In the genomic region with DNA sequence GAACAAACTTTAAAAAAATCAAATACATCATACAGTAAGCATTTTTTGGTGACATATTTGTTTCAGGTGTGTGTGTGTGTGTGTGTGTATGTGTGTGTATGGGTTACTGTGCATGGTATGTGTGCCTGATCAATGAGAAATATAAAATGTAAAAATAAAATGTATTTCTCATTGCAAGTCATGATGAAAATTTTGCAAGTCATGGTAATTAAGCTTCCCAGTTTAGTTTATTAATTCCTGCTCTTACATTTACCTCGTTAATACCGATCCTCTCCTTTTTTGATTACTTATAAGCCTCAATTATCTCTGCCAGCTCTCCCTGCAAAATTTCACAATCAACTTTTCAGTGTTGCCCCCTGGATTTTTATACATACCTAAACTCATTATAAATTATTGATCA, we compare ENCODE assay signal across 36 cellular contexts.
DNase-seq lines count a peak whose midpoint lies in the region; ATAC-seq, FAIRE-seq and TF ChIP-seq lines count a peak whose summit lies in the region.
"Had no signal": no experiment of that assay in that cellular context is flagged by ENCODE, and none has a peak within 500 bp of the region (broad histone marks: within the 10 kb centered on the region; RNA-seq: fewer than 3 reads in every experiment).

No MANE protein-coding gene starts in this region.

- no peak overlapping the region for H4K8ac ChIP-seq in IMR-90 (ENCODE audit: low read depth in 2 of 2, low read length in 2 of 2)

- TF ChIP-seq RAD21 in HepG2 (CRISPR knock-in tag; IDR thresholded peaks at IDR 0.05) (no peak), A549 (conservative IDR thresholded peaks at IDR 0.05 in 1 of 2, IDR thresholded peaks at IDR 0.05 in 1 of 2) (no peak), IMR-90 (IDR thresholded peaks at IDR 0.05; ENCODE audit: low read length) (no peak), K562 (CRISPR knock-in tag; conservative IDR thresholded peaks at IDR 0.05 in 1 of 2, IDR thresholded peaks at IDR 0.05 in 1 of 2) (no peak)

- H2AFZ ChIP-seq in HepG2 (ENCODE audit: low read length) (no peak overlapping the region), IMR-90 (replicated peaks; ENCODE audit: low read length, poor library complexity) (no peak overlapping the region), K562 (ENCODE audit: low read depth, low read length) (no peak overlapping the region), PC-9 (no peak overlapping the region)

- TF ChIP-seq EP300 in HepG2 (IDR thresholded peaks at IDR 0.05; ENCODE audit: low read depth in 2 of 2, low read length in 2 of 2) = no peak
- TF ChIP-seq EP300 in HepG2 (CRISPR knock-in tag; IDR thresholded peaks at IDR 0.05; ENCODE audit: borderline replicate concordance) = no peak
- no peak for TF ChIP-seq EP300 in A549 (IDR thresholded peaks at IDR 0.05)
- no peak for TF ChIP-seq EP300 in K562 (IDR thresholded peaks at IDR 0.05; ENCODE audit: low read length)

- no peak overlapping the region for H3K4ac ChIP-seq in IMR-90 (ENCODE audit: low read depth, low read length)

- H3K27me3 ChIP-seq in HepG2 (ENCODE audit: control insufficient read depth in 1 of 2, insufficient read depth in 2 of 2, low read length in 2 of 2) (no peaks in the 10 kb centered on the region), right lobe of liver (no peaks in the 10 kb centered on the region), IMR-90 (ENCODE audit: control insufficient read depth, insufficient read depth, low read length) (no peaks in the 10 kb centered on the region), K562 (ENCODE audit: control insufficient read depth in 2 of 2, insufficient read depth in 2 of 2, low read length in 2 of 2) (no peaks in the 10 kb centered on the region), PC-9 (ENCODE audit: insufficient read depth, low read depth) (no peaks in the 10 kb centered on the region), SJCRH30 (no peaks in the 10 kb centered on the region)
- H3K27me3 ChIP-seq: BE2C; BLaER1; BLaER1 treated with 17β-estradiol and CSF1 and Interleukin-3, amounts not matched to agents 10 nM and 100 nM had no signal

- no peak for ATAC-seq in HepG2
- no peak for ATAC-seq in right lobe of liver
- no peak for ATAC-seq in A549
- ATAC-seq in IMR-90 (ENCODE audit: low read depth) = no peak
- no peak for ATAC-seq in K562
- ATAC-seq in stimulated activated memory B cell treated with anti-CD40 and anti-IgM and Interleukin-4, amounts not matched to agents 10 μg/mL and 1 μg/mL and 100 μg/mL, for 72 hours = no peak
- ATAC-seq: CD8-positive, alpha-beta T cell had no signal

- no peak overlapping the region for H3K14ac ChIP-seq in IMR-90 (replicated peaks; ENCODE audit: low read depth, low read length)

- in situ Hi-C loops in HepG2 (cut with HindIII; ENCODE audit: extremely low pct_ligation_motif_present, low pct_unique_long_range_greater_than_20kb) (no loop called here), IMR-90 (cut with MboI; ENCODE audit: low sequenced_read_pairs) (no loop called here), K562 (cut with MboI) (no loop called here)

- H4K20me1 ChIP-seq in HepG2 (ENCODE audit: insufficient read depth, low read length) = no peaks in the 10 kb centered on the region
- H4K20me1 ChIP-seq in IMR-90 (ENCODE audit: insufficient read depth, low read length) = no peaks in the 10 kb centered on the region
- H4K20me1 ChIP-seq in K562 (replicated peaks; ENCODE audit: control insufficient read depth, insufficient read depth, low read length) = no peaks in the 10 kb centered on the region
- H4K20me1 ChIP-seq in PC-9 (ENCODE audit: insufficient read depth) = no peaks in the 10 kb centered on the region
- H4K20me1 ChIP-seq: BLaER1; BLaER1 treated with 17β-estradiol and CSF1 and Interleukin-3, amounts not matched to agents 10 nM and 100 nM had no signal

- no peak overlapping the region for H3K18ac ChIP-seq in IMR-90 (ENCODE audit: low read depth, low read length)

- H3K79me1 ChIP-seq in IMR-90 (ENCODE audit: low read depth in 1 of 2, low read length in 2 of 2) = no peaks in the 10 kb centered on the region

- no peak overlapping the region for H3K4me2 ChIP-seq in HepG2 (ENCODE audit: low read depth, low read length)
- no peak overlapping the region for H3K4me2 ChIP-seq in A549
- H3K4me2 ChIP-seq in IMR-90 (ENCODE audit: low read depth, low read length) = no peak overlapping the region
- no peak overlapping the region for H3K4me2 ChIP-seq in K562 (ENCODE audit: insufficient read depth, low read length)
- H3K4me2 ChIP-seq in PC-9 = no peak overlapping the region
- H3K4me2 ChIP-seq: BLaER1; BLaER1 treated with 17β-estradiol and CSF1 and Interleukin-3, amounts not matched to agents 10 nM and 100 nM had no signal

- no peaks in the 10 kb centered on the region for H3K9me1 ChIP-seq in IMR-90 (ENCODE audit: insufficient read depth, low read length)
- no peaks in the 10 kb centered on the region for H3K9me1 ChIP-seq in K562 (ENCODE audit: control insufficient read depth, insufficient read depth, low read length)

- H3F3A ChIP-seq in PC-9 (ENCODE audit: insufficient read depth, low read depth) = no peaks in the 10 kb centered on the region

- H3K4me3 ChIP-seq in HepG2 (replicated peaks in 1 of 3; ENCODE audit: insufficient read depth in 1 of 3, low read depth in 2 of 3, low read length in 3 of 3) = no peak overlapping the region
- no peak overlapping the region for H3K4me3 ChIP-seq in right lobe of liver
- H3K4me3 ChIP-seq in A549 = no peak overlapping the region
- H3K4me3 ChIP-seq in IMR-90 (ENCODE audit: insufficient read depth, low read depth, low read length) = no peak overlapping the region
- no peak overlapping the region for H3K4me3 ChIP-seq in K562
- no peak overlapping the region for H3K4me3 ChIP-seq in PC-9
- no peak overlapping the region for H3K4me3 ChIP-seq in SJCRH30
- H3K4me3 ChIP-seq: BLaER1; BLaER1 treated with 17β-estradiol and CSF1 and Interleukin-3, amounts not matched to agents 10 nM and 100 nM had no signal

- no peak overlapping the region for H2BK120ac ChIP-seq in IMR-90 (ENCODE audit: low read depth, low read length)

- no peak for TF ChIP-seq POLR2A in HepG2 (IDR thresholded peaks at IDR 0.05; ENCODE audit: insufficient read depth in 1 of 2, low read depth in 2 of 2, low read length in 2 of 2)
- no peak for TF ChIP-seq POLR2A in right lobe of liver (IDR thresholded peaks at IDR 0.05)
- TF ChIP-seq POLR2A in A549 (IDR thresholded peaks at IDR 0.05; ENCODE audit: low read length) = no peak
- TF ChIP-seq POLR2A in IMR-90 (IDR thresholded peaks at IDR 0.05; ENCODE audit: low read depth, low read length) = no peak
- TF ChIP-seq POLR2A in K562 (conservative IDR thresholded peaks at IDR 0.05) = no peak

- dilution Hi-C loops in IMR-90 (cut with HindIII; ENCODE audit: low sequenced_read_pairs, unreplicated experiment) = no loop called here

- no peak for DNase-seq in HepG2 (ENCODE audit: low spot score)
- DNase-seq in right lobe of liver = no peak
- no peak for DNase-seq in A549 (ENCODE audit: low read depth in 1 of 2, low spot score in 1 of 2)
- DNase-seq in IMR-90 = no peak
- no peak for DNase-seq in K562 (ENCODE audit: extremely low read depth in 1 of 4, low spot score in 3 of 4)
- DNase-seq in PC-9 = no peak
- DNase-seq in SJCRH30 = no peak
- DNase-seq: 8988T; ACHN; AML-193; BE2C; C1 segment of cervical spinal cord; Caco-2; Calu3; CD4-positive, alpha-beta memory T cell; CD4-positive, alpha-beta T cell; CD4-positive, CD25-positive, alpha-beta regulatory T cell; CD8-positive, alpha-beta memory T cell; CD8-positive, alpha-beta T cell; COR-L47; DMS 273 treated with DMSO at 0.1 percent for 48 hours; DMS153; DMS53; DMS79; DMS79 treated with DMSO at 0.1 percent for 48 hours; DND-41; EL had no signal

- H2BK5ac ChIP-seq in IMR-90 (ENCODE audit: low read depth, low read length, poor library complexity, severe bottlenecking) = no peak overlapping the region

- peaks cover 4% of the 10 kb centered on the region for H3K9me3 Mint-ChIP-seq in stimulated activated memory B cell treated with anti-CD40 and anti-IgM and Interleukin-4, amounts not matched to agents 10 μg/mL and 1 μg/mL and 100 μg/mL, for 72 hours

- H3K4me1 ChIP-seq in HepG2 (ENCODE audit: insufficient read depth, low read length) = no peaks in the 10 kb centered on the region
- no peaks in the 10 kb centered on the region for H3K4me1 ChIP-seq in right lobe of liver
- no peaks in the 10 kb centered on the region for H3K4me1 ChIP-seq in A549
- H3K4me1 ChIP-seq in IMR-90 (ENCODE audit: control insufficient read depth, insufficient read depth, low read length) = no peaks in the 10 kb centered on the region
- H3K4me1 ChIP-seq in K562 (replicated peaks in 1 of 2; ENCODE audit: control insufficient read depth in 2 of 2, insufficient read depth in 2 of 2, low read length in 2 of 2) = no peaks in the 10 kb centered on the region
- no peaks in the 10 kb centered on the region for H3K4me1 ChIP-seq in PC-9 (replicated peaks; ENCODE audit: insufficient read depth)
- H3K4me1 ChIP-seq in SJCRH30 = no peaks in the 10 kb centered on the region
- H3K4me1 ChIP-seq: BE2C; BLaER1; BLaER1 treated with 17β-estradiol and CSF1 and Interleukin-3, amounts not matched to agents 10 nM and 100 nM; Caco-2 had no signal

- no peak overlapping the region for H2AK9ac ChIP-seq in IMR-90 (replicated peaks; ENCODE audit: low read depth, low read length, poor library complexity)

- H3K9me2 ChIP-seq in PC-9 (ENCODE audit: insufficient read depth) = no peaks in the 10 kb centered on the region

- WGBS in HepG2 (ENCODE audit: low lambda C conversion rate) = 4% methylated on average over 2 of the region's 2 CpGs
- WGBS in right lobe of liver (ENCODE audit: insufficient coverage, low coverage, low lambda C conversion rate, missing lambda C conversion rate) = 71% methylated on average over 2 of the region's 2 CpGs
- 8% methylated on average over 2 of the region's 2 CpGs for WGBS in A549 (ENCODE audit: missing lambda C conversion rate)
- WGBS in IMR-90 (ENCODE audit: extremely low coverage in 2 of 2, insufficient read length in 1 of 2), 2 experiments = no CpG with 5 or more reads among the region's 2 CpGs
- WGBS in K562 (ENCODE audit: insufficient coverage, low coverage, missing lambda C conversion rate) = 3% methylated on average over 2 of the region's 2 CpGs

- H2AK5ac ChIP-seq in IMR-90 (ENCODE audit: low read depth, low read length) = no peak overlapping the region

- no peaks in the 10 kb centered on the region for H3K4me1 Mint-ChIP-seq in stimulated activated memory B cell treated with anti-CD40 and anti-IgM and Interleukin-4, amounts not matched to agents 10 μg/mL and 1 μg/mL and 100 μg/mL, for 72 hours
- H3K4me1 Mint-ChIP-seq: B cell; CD14-positive monocyte; CD4-positive, alpha-beta memory T cell; CD4-positive, CD25-positive, alpha-beta regulatory T cell; CD8-positive, alpha-beta memory T cell had no signal

- no peak overlapping the region for H2BK15ac ChIP-seq in IMR-90 (ENCODE audit: low read depth, low read length)

- no peak overlapping the region for H3K23ac ChIP-seq in IMR-90 (ENCODE audit: low read depth, low read length)

- no peak overlapping the region for H4K91ac ChIP-seq in IMR-90 (ENCODE audit: insufficient read depth, low read depth, low read length)

- H3K36me3 Mint-ChIP-seq in stimulated activated memory B cell treated with anti-CD40 and anti-IgM and Interleukin-4, amounts not matched to agents 10 μg/mL and 1 μg/mL and 100 μg/mL, for 72 hours = no peaks in the 10 kb centered on the region
- H3K36me3 Mint-ChIP-seq: CD14-positive monocyte; CD4-positive, alpha-beta memory T cell; CD4-positive, CD25-positive, alpha-beta regulatory T cell; CD8-positive, alpha-beta memory T cell; CD8-positive, alpha-beta T cell had no signal

- no peaks in the 10 kb centered on the region for H3K27me3 Mint-ChIP-seq in stimulated activated memory B cell treated with anti-CD40 and anti-IgM and Interleukin-4, amounts not matched to agents 10 μg/mL and 1 μg/mL and 100 μg/mL, for 72 hours
- H3K27me3 Mint-ChIP-seq: B cell; CD4-positive, alpha-beta memory T cell; CD4-positive, alpha-beta T cell; CD4-positive, CD25-positive, alpha-beta regulatory T cell; CD8-positive, alpha-beta memory T cell had no signal

- H2BK20ac ChIP-seq in IMR-90 (ENCODE audit: low read depth, low read length) = no peak overlapping the region

- no peak overlapping the region for H3K4me3 Mint-ChIP-seq in stimulated activated memory B cell treated with anti-CD40 and anti-IgM and Interleukin-4, amounts not matched to agents 10 μg/mL and 1 μg/mL and 100 μg/mL, for 72 hours
- H3K4me3 Mint-ChIP-seq: B cell; CD14-positive monocyte; CD4-positive, alpha-beta memory T cell; CD4-positive, alpha-beta T cell; CD4-positive, CD25-positive, alpha-beta regulatory T cell; CD8-positive, alpha-beta memory T cell; CD8-positive, alpha-beta T cell had no signal

- H3K79me2 ChIP-seq in HepG2 (ENCODE audit: insufficient read depth, low read length) = no peaks in the 10 kb centered on the region
- no peaks in the 10 kb centered on the region for H3K79me2 ChIP-seq in K562 (ENCODE audit: control insufficient read depth, insufficient read depth, low read length)
- H3K79me2 ChIP-seq in PC-9 (ENCODE audit: low read depth) = no peaks in the 10 kb centered on the region

- H3K9me3 ChIP-seq in HepG2 (ENCODE audit: low read length) (no peaks in the 10 kb centered on the region), right lobe of liver (no peaks in the 10 kb centered on the region), A549 (no peaks in the 10 kb centered on the region), IMR-90 (ENCODE audit: control insufficient read depth, insufficient read depth, low read length) (no peaks in the 10 kb centered on the region), K562 (replicated peaks; ENCODE audit: control insufficient read depth, insufficient read depth, low read depth, low read length) (no peaks in the 10 kb centered on the region), PC-9 (ENCODE audit: insufficient read depth, low read depth) (no peaks in the 10 kb centered on the region), SJCRH30 (replicated peaks) (no peaks in the 10 kb centered on the region)
- H3K9me3 ChIP-seq: BE2C; BLaER1; BLaER1 treated with 17β-estradiol and CSF1 and Interleukin-3, amounts not matched to agents 10 nM and 100 nM; Caco-2 had no signal

- no peak overlapping the region for H3K27ac Mint-ChIP-seq in stimulated activated memory B cell treated with anti-CD40 and anti-IgM and Interleukin-4, amounts not matched to agents 10 μg/mL and 1 μg/mL and 100 μg/mL, for 72 hours
- H3K27ac Mint-ChIP-seq: B cell; CD14-positive monocyte; CD4-positive, alpha-beta memory T cell; CD4-positive, alpha-beta T cell; CD4-positive, CD25-positive, alpha-beta regulatory T cell; CD8-positive, alpha-beta memory T cell; CD8-positive, alpha-beta T cell had no signal

- H3K36me3 ChIP-seq in HepG2 (replicated peaks in 1 of 2; ENCODE audit: control insufficient read depth in 1 of 2, insufficient read depth in 2 of 2, low read length in 2 of 2) (no peaks in the 10 kb centered on the region), right lobe of liver (no peaks in the 10 kb centered on the region), IMR-90 (ENCODE audit: control insufficient read depth, insufficient read depth, low read length) (no peaks in the 10 kb centered on the region), K562 (ENCODE audit: control insufficient read depth, insufficient read depth, low read length) (no peaks in the 10 kb centered on the region), PC-9 (ENCODE audit: low read depth) (no peaks in the 10 kb centered on the region), SJCRH30 (no peaks in the 10 kb centered on the region)
- H3K36me3 ChIP-seq: BE2C; BLaER1; BLaER1 treated with 17β-estradiol and CSF1 and Interleukin-3, amounts not matched to agents 10 nM and 100 nM had no signal

- no peak overlapping the region for H4K5ac ChIP-seq in IMR-90 (ENCODE audit: low read depth, low read length)

- H3K9ac ChIP-seq in HepG2 (ENCODE audit: insufficient read depth, low read depth, low read length) (no peak overlapping the region), IMR-90 (ENCODE audit: low read depth, low read length) (no peak overlapping the region), K562 (ENCODE audit: insufficient read depth in 1 of 2, low read depth in 2 of 2, low read length in 2 of 2) (no peak overlapping the region)
- H3K9ac ChIP-seq: BLaER1; BLaER1 treated with 17β-estradiol and CSF1 and Interleukin-3, amounts not matched to agents 10 nM and 100 nM had no signal

- H3K27ac ChIP-seq in HepG2 (ENCODE audit: extremely low read length, insufficient read depth, low read length) = no peak overlapping the region
- no peak overlapping the region for H3K27ac ChIP-seq in right lobe of liver
- no peak overlapping the region for H3K27ac ChIP-seq in A549
- H3K27ac ChIP-seq in IMR-90 (ENCODE audit: insufficient read depth, low read length) = no peak overlapping the region
- H3K27ac ChIP-seq in K562 (ENCODE audit: extremely low read depth, low read depth, low read length) = no peak overlapping the region
- no peak overlapping the region for H3K27ac ChIP-seq in PC-9
- no peak overlapping the region for H3K27ac ChIP-seq in SJCRH30
- H3K27ac ChIP-seq: 22Rv1; BLaER1; BLaER1 treated with 17β-estradiol and CSF1 and Interleukin-3, amounts not matched to agents 10 nM and 100 nM; C4-2B had no signal

- TF ChIP-seq CTCF in HepG2 (CRISPR knock-in tag; IDR thresholded peaks at IDR 0.05) = no peak
- TF ChIP-seq CTCF in right lobe of liver (IDR thresholded peaks at IDR 0.05) = no peak
- TF ChIP-seq CTCF in A549 (IDR thresholded peaks at IDR 0.05) = no peak
- TF ChIP-seq CTCF in IMR-90 (conservative IDR thresholded peaks at IDR 0.05; ENCODE audit: low read depth, low read length) = no peak
- TF ChIP-seq CTCF in K562 (IDR thresholded peaks at IDR 0.05 in 2 of 3, conservative IDR thresholded peaks at IDR 0.05 in 1 of 3; ENCODE audit: insufficient read depth in 2 of 3, low read depth in 1 of 3, low read length in 3 of 3) = no peak
- TF ChIP-seq CTCF in PC-9 (conservative IDR thresholded peaks at IDR 0.05) = no peak

- intact Hi-C loops in HepG2 (cut with micrococcal nuclease; ENCODE audit: unreplicated experiment) (no loop called here), right lobe of liver (cut with DNase I) (no loop called here), IMR-90 (cut with micrococcal nuclease) (no loop called here), K562 (cut with micrococcal nuclease) (no loop called here), PC-9 (cut with micrococcal nuclease; ENCODE audit: unreplicated experiment) (no loop called here)

- CTCF ChIA-PET in HepG2 (lab: Yijun Ruan, JAX; ENCODE audit: low intra/inter-chr PET ratio, low total read pairs) (no interaction called here), A549 (lab: Yijun Ruan, JAX) (no interaction called here), IMR-90 (lab: Yijun Ruan, JAX) (no interaction called here), K562 (lab: Yijun Ruan, JAX; ENCODE audit: low intra/inter-chr PET ratio) (no interaction called here), PC-9 (lab: Charles Lee) (no interaction called here)

- no peak overlapping the region for H3K56ac ChIP-seq in IMR-90 (ENCODE audit: extremely low read depth, insufficient read depth, low read length)

- FAIRE-seq in HepG2 (lab: Jason Lieb, UNC) (no peak), A549 (lab: Jason Lieb, UNC) (no peak), K562 (lab: Jason Lieb, UNC) (no peak)
- FAIRE-seq: A204.1, D721Med had no signal

- BruUV-seq in HepG2 (replicated peaks; lab: Mats Ljungman, UMichigan) (no TSS peak), IMR-90 (replicated peaks; lab: Mats Ljungman, UMichigan) (no TSS peak), K562 (replicated peaks; lab: Mats Ljungman, UMichigan) (no TSS peak), PC-9 (replicated peaks; lab: Mats Ljungman, UMichigan) (no TSS peak)

- POLR2A ChIA-PET in HepG2 (lab: Yijun Ruan, JAX) (no interaction called here), A549 (lab: Yijun Ruan, JAX) (no interaction called here), IMR-90 (lab: Charles Lee; ENCODE audit: unreplicated experiment) (no interaction called here), K562 (lab: Yijun Ruan, JAX) (no interaction called here), PC-9 (lab: Charles Lee; ENCODE audit: unreplicated experiment) (no interaction called here)

Comparison
In these comparisons a context has a peak if more than half of its experiments do, and no peak if none do; other contexts are left out.
1. Of the 241 proteins assayed by ChIP-seq in both HepG2 and K562: peak only in HepG2: none; only in K562: MAFG; in both: none; in neither: 240.